1 cellular context compared by ENCODE assay signal in the genomic region with DNA sequence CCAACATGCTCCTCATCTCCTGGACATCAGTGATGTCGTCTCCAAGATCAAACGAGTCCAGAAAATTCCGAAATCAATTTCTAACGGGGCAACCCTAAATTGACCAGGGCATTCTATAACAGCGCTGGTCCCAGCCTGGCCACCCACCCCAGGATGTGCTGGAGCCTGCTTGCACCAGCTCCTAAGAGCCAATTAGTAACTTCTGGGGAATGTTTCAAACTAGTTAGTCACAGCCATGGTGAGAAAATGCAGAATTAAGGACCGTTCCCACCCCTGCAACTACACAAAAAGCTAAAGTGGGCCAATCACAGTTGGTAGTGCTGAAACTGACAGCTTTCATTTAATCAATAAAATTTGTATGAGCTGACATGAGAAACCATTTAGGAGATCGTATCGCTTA.
TF ChIP-seq lines count a peak whose summit lies in the region.

No MANE protein-coding gene starts in this region.

TF ChIP-seq in liver, 16 proteins besides CTCF, POLR2A, EP300 and RAD21:
- TF ChIP-seq, protein P1, sequence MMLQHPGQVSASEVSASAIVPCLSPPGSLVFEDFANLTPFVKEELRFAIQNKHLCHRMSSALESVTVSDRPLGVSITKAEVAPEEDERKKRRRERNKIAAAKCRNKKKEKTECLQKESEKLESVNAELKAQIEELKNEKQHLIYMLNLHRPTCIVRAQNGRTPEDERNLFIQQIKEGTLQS (IDR thresholded peaks at IDR 0.05): no peak
- TF ChIP-seq, protein P2, sequence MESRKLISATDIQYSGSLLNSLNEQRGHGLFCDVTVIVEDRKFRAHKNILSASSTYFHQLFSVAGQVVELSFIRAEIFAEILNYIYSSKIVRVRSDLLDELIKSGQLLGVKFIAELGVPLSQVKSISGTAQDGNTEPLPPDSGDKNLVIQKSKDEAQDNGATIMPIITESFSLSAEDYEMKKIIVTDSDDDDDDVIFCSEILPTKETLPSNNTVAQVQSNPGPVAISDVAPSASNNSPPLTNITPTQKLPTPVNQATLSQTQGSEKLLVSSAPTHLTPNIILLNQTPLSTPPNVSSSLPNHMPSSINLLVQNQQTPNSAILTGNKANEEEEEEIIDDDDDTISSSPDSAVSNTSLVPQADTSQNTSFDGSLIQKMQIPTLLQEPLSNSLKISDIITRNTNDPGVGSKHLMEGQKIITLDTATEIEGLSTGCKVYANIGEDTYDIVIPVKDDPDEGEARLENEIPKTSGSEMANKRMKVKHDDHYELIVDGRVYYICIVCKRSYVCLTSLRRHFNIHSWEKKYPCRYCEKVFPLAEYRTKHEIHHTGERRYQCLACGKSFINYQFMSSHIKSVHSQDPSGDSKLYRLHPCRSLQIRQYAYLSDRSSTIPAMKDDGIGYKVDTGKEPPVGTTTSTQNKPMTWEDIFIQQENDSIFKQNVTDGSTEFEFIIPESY (IDR thresholded peaks at IDR 0.05): no peak
- TF ChIP-seq TAF1 (conservative IDR thresholded peaks at IDR 0.05) (no peak), SP1 (IDR thresholded peaks at IDR 0.05) (no peak), EGR1 (IDR thresholded peaks at IDR 0.05; ENCODE audit: low read depth in 2 of 2) (no peak), FOXA1 (IDR thresholded peaks at IDR 0.05) (no peak), RXRA (IDR thresholded peaks at IDR 0.05) (no peak), NR2F2 (IDR thresholded peaks at IDR 0.05) (no peak)
- TF ChIP-seq, protein P3, sequence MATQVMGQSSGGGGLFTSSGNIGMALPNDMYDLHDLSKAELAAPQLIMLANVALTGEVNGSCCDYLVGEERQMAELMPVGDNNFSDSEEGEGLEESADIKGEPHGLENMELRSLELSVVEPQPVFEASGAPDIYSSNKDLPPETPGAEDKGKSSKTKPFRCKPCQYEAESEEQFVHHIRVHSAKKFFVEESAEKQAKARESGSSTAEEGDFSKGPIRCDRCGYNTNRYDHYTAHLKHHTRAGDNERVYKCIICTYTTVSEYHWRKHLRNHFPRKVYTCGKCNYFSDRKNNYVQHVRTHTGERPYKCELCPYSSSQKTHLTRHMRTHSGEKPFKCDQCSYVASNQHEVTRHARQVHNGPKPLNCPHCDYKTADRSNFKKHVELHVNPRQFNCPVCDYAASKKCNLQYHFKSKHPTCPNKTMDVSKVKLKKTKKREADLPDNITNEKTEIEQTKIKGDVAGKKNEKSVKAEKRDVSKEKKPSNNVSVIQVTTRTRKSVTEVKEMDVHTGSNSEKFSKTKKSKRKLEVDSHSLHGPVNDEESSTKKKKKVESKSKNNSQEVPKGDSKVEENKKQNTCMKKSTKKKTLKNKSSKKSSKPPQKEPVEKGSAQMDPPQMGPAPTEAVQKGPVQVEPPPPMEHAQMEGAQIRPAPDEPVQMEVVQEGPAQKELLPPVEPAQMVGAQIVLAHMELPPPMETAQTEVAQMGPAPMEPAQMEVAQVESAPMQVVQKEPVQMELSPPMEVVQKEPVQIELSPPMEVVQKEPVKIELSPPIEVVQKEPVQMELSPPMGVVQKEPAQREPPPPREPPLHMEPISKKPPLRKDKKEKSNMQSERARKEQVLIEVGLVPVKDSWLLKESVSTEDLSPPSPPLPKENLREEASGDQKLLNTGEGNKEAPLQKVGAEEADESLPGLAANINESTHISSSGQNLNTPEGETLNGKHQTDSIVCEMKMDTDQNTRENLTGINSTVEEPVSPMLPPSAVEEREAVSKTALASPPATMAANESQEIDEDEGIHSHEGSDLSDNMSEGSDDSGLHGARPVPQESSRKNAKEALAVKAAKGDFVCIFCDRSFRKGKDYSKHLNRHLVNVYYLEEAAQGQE (IDR thresholded peaks at IDR 0.05): no peak
